ENCODE assay signal across 1 cellular context in genomic region chr6:17986656-17987575, GRCh38.
TF ChIP-seq lines count a peak whose summit lies in the region.

No MANE protein-coding gene starts in this region.

TF ChIP-seq in K562, 482 proteins besides CTCF, POLR2A, EP300 and RAD21 (continued from another document and continues in another):
- TF ChIP-seq ARID3B (CRISPR knock-in tag; IDR thresholded peaks at IDR 0.05; ENCODE audit: borderline replicate concordance) (no peak), DACH1 (IDR thresholded peaks at IDR 0.05; ENCODE audit: partially characterized antibody) (peak; percentile 13), BMI1 (IDR thresholded peaks at IDR 0.05; ENCODE audit: low read length) (no peak), KAT8 (IDR thresholded peaks at IDR 0.05; ENCODE audit: low read depth) (no peak), DIDO1 (tag; IDR thresholded peaks at IDR 0.05; ENCODE audit: low read depth) (no peak), CXXC5 (CRISPR knock-in tag; IDR thresholded peaks at IDR 0.05) (peak; percentile 53), TBP (optimal IDR thresholded peaks at IDR 0.05; ENCODE audit: low read depth, low read length) (peak; percentile 13), FOXK1 (CRISPR knock-in tag; IDR thresholded peaks at IDR 0.05; ENCODE audit: borderline replicate concordance) (peak; percentile 48; the same call in 1 of the 2 replicates), TAF15 (IDR thresholded peaks at IDR 0.05; ENCODE audit: low read depth, low read length) (no peak), ZSCAN29 (IDR thresholded peaks at IDR 0.05) (no peak; the same call in 1 of the 2 replicates), XRCC3 (IDR thresholded peaks at IDR 0.05) (no peak), BCOR (IDR thresholded peaks at IDR 0.05) (peak; percentile 94), PHF20 (IDR thresholded peaks at IDR 0.05; ENCODE audit: partially characterized antibody) (peak; percentile 38), ETV5 (CRISPR knock-in tag; IDR thresholded peaks at IDR 0.05; ENCODE audit: low read depth) (no peak), PPARD (CRISPR knock-in tag; IDR thresholded peaks at IDR 0.05) (no peak), PHB (CRISPR knock-in tag; IDR thresholded peaks at IDR 0.05) (no peak), PML (IDR thresholded peaks at IDR 0.05; ENCODE audit: low read length) (no peak), EHMT2 (IDR thresholded peaks at IDR 0.05) (no peak), ZNF431 (CRISPR knock-in tag; IDR thresholded peaks at IDR 0.05) (no peak), NBN (IDR thresholded peaks at IDR 0.05; ENCODE audit: low read depth) (no peak), ZC3H4 (CRISPR knock-in tag; IDR thresholded peaks at IDR 0.05; ENCODE audit: borderline replicate concordance) (no peak), NFIC (IDR thresholded peaks at IDR 0.05) (no peak), HMGN3 (IDR thresholded peaks at IDR 0.05; ENCODE audit: borderline replicate concordance, extremely low read depth, insufficient read length, low read depth, low read length) (no peak), NCOA4 (IDR thresholded peaks at IDR 0.05; ENCODE audit: partially characterized antibody) (no peak), ZNF143 (CRISPR knock-in tag; IDR thresholded peaks at IDR 0.05) (no peak), E2F3 (CRISPR knock-in tag; IDR thresholded peaks at IDR 0.05) (0 out of 2 replicates have a peak, but pooled peaks have one; percentile 46), XRCC5 (IDR thresholded peaks at IDR 0.05; ENCODE audit: low read depth, low read length) (0 out of 2 replicates have a peak, but pooled peaks have one; percentile 39), ZFP91 (CRISPR knock-in tag; IDR thresholded peaks at IDR 0.05) (no peak), ZNF175 (CRISPR knock-in tag; IDR thresholded peaks at IDR 0.05; ENCODE audit: low read depth) (0 out of 2 replicates have a peak, but pooled peaks have one; percentile 12), ID3 (CRISPR knock-in tag; IDR thresholded peaks at IDR 0.05) (no peak), ID3 (tag; IDR thresholded peaks at IDR 0.05) (0 out of 2 replicates have a peak, but pooled peaks have one; percentile 18), ZBTB17 (CRISPR knock-in tag; IDR thresholded peaks at IDR 0.05) (peak; percentile 54; the same call in 1 of the 2 replicates), TFE3 (CRISPR knock-in tag; IDR thresholded peaks at IDR 0.05) (no peak), RBFOX2 (IDR thresholded peaks at IDR 0.05; ENCODE audit: low read depth, low read length) (peak; percentile 59), ZNF717 (CRISPR knock-in tag; IDR thresholded peaks at IDR 0.05) (no peak), GATAD2B (IDR thresholded peaks at IDR 0.05; ENCODE audit: borderline replicate concordance) (no peak), ZBTB7A (IDR thresholded peaks at IDR 0.05; ENCODE audit: borderline replicate concordance, control insufficient read depth, low read depth, low read length) (peak; percentile 53; the same call in 1 of the 2 replicates), TAF1 (IDR thresholded peaks at IDR 0.05; ENCODE audit: control insufficient read depth, extremely low read depth, insufficient read depth, low read length, severe bottlenecking) (peak; percentile 2), ZKSCAN8 (CRISPR knock-in tag; IDR thresholded peaks at IDR 0.05) (no peak), KHSRP (IDR thresholded peaks at IDR 0.05) (no peak), HDAC6 (IDR thresholded peaks at IDR 0.05; ENCODE audit: low read depth, low read length) (no peak), ARNT (IDR thresholded peaks at IDR 0.05) (no peak), NFRKB (IDR thresholded peaks at IDR 0.05; ENCODE audit: low read depth) (peak; percentile 42; the same call in 1 of the 2 replicates)
- TF ChIP-seq, protein P1, sequence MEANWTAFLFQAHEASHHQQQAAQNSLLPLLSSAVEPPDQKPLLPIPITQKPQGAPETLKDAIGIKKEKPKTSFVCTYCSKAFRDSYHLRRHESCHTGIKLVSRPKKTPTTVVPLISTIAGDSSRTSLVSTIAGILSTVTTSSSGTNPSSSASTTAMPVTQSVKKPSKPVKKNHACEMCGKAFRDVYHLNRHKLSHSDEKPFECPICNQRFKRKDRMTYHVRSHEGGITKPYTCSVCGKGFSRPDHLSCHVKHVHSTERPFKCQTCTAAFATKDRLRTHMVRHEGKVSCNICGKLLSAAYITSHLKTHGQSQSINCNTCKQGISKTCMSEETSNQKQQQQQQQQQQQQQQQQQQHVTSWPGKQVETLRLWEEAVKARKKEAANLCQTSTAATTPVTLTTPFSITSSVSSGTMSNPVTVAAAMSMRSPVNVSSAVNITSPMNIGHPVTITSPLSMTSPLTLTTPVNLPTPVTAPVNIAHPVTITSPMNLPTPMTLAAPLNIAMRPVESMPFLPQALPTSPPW (CRISPR knock-in tag; IDR thresholded peaks at IDR 0.05), result peak; percentile 76
- TF ChIP-seq, protein P2, sequence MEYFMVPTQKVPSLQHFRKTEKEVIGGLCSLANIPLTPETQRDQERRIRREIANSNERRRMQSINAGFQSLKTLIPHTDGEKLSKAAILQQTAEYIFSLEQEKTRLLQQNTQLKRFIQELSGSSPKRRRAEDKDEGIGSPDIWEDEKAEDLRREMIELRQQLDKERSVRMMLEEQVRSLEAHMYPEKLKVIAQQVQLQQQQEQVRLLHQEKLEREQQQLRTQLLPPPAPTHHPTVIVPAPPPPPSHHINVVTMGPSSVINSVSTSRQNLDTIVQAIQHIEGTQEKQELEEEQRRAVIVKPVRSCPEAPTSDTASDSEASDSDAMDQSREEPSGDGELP (CRISPR knock-in tag; IDR thresholded peaks at IDR 0.05; ENCODE audit: borderline replicate concordance), result peak; percentile 85
- TF ChIP-seq, protein P3, sequence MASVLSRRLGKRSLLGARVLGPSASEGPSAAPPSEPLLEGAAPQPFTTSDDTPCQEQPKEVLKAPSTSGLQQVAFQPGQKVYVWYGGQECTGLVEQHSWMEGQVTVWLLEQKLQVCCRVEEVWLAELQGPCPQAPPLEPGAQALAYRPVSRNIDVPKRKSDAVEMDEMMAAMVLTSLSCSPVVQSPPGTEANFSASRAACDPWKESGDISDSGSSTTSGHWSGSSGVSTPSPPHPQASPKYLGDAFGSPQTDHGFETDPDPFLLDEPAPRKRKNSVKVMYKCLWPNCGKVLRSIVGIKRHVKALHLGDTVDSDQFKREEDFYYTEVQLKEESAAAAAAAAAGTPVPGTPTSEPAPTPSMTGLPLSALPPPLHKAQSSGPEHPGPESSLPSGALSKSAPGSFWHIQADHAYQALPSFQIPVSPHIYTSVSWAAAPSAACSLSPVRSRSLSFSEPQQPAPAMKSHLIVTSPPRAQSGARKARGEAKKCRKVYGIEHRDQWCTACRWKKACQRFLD (CRISPR knock-in tag; IDR thresholded peaks at IDR 0.05), result peak; percentile 5; the same call in 1 of the 2 replicates
- TF ChIP-seq, protein P4, sequence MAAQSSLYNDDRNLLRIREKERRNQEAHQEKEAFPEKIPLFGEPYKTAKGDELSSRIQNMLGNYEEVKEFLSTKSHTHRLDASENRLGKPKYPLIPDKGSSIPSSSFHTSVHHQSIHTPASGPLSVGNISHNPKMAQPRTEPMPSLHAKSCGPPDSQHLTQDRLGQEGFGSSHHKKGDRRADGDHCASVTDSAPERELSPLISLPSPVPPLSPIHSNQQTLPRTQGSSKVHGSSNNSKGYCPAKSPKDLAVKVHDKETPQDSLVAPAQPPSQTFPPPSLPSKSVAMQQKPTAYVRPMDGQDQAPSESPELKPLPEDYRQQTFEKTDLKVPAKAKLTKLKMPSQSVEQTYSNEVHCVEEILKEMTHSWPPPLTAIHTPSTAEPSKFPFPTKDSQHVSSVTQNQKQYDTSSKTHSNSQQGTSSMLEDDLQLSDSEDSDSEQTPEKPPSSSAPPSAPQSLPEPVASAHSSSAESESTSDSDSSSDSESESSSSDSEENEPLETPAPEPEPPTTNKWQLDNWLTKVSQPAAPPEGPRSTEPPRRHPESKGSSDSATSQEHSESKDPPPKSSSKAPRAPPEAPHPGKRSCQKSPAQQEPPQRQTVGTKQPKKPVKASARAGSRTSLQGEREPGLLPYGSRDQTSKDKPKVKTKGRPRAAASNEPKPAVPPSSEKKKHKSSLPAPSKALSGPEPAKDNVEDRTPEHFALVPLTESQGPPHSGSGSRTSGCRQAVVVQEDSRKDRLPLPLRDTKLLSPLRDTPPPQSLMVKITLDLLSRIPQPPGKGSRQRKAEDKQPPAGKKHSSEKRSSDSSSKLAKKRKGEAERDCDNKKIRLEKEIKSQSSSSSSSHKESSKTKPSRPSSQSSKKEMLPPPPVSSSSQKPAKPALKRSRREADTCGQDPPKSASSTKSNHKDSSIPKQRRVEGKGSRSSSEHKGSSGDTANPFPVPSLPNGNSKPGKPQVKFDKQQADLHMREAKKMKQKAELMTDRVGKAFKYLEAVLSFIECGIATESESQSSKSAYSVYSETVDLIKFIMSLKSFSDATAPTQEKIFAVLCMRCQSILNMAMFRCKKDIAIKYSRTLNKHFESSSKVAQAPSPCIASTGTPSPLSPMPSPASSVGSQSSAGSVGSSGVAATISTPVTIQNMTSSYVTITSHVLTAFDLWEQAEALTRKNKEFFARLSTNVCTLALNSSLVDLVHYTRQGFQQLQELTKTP (IDR thresholded peaks at IDR 0.05; ENCODE audit: low read depth in 1 of 2, partially characterized antibody in 2 of 2), result no peak
- TF ChIP-seq, protein P5, sequence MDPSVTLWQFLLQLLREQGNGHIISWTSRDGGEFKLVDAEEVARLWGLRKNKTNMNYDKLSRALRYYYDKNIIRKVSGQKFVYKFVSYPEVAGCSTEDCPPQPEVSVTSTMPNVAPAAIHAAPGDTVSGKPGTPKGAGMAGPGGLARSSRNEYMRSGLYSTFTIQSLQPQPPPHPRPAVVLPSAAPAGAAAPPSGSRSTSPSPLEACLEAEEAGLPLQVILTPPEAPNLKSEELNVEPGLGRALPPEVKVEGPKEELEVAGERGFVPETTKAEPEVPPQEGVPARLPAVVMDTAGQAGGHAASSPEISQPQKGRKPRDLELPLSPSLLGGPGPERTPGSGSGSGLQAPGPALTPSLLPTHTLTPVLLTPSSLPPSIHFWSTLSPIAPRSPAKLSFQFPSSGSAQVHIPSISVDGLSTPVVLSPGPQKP (CRISPR knock-in tag; IDR thresholded peaks at IDR 0.05), result no peak
- TF ChIP-seq, protein P6, sequence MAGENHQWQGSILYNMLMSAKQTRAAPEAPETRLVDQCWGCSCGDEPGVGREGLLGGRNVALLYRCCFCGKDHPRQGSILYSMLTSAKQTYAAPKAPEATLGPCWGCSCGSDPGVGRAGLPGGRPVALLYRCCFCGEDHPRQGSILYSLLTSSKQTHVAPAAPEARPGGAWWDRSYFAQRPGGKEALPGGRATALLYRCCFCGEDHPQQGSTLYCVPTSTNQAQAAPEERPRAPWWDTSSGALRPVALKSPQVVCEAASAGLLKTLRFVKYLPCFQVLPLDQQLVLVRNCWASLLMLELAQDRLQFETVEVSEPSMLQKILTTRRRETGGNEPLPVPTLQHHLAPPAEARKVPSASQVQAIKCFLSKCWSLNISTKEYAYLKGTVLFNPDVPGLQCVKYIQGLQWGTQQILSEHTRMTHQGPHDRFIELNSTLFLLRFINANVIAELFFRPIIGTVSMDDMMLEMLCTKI (IDR thresholded peaks at IDR 0.05; ENCODE audit: partially characterized antibody), result no peak
- TF ChIP-seq, protein P7, sequence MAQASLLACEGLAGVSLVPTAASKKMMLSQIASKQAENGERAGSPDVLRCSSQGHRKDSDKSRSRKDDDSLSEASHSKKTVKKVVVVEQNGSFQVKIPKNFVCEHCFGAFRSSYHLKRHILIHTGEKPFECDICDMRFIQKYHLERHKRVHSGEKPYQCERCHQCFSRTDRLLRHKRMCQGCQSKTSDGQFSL (CRISPR knock-in tag; IDR thresholded peaks at IDR 0.05), result no peak
- TF ChIP-seq, protein P7 (tag; IDR thresholded peaks at IDR 0.05), result no peak
- TF ChIP-seq, protein P8, sequence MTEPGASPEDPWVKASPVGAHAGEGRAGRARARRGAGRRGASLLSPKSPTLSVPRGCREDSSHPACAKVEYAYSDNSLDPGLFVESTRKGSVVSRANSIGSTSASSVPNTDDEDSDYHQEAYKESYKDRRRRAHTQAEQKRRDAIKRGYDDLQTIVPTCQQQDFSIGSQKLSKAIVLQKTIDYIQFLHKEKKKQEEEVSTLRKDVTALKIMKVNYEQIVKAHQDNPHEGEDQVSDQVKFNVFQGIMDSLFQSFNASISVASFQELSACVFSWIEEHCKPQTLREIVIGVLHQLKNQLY (CRISPR knock-in tag; conservative IDR thresholded peaks at IDR 0.05), result no peak
